ENCODE assay signal across 1 cellular context in the genomic region with DNA sequence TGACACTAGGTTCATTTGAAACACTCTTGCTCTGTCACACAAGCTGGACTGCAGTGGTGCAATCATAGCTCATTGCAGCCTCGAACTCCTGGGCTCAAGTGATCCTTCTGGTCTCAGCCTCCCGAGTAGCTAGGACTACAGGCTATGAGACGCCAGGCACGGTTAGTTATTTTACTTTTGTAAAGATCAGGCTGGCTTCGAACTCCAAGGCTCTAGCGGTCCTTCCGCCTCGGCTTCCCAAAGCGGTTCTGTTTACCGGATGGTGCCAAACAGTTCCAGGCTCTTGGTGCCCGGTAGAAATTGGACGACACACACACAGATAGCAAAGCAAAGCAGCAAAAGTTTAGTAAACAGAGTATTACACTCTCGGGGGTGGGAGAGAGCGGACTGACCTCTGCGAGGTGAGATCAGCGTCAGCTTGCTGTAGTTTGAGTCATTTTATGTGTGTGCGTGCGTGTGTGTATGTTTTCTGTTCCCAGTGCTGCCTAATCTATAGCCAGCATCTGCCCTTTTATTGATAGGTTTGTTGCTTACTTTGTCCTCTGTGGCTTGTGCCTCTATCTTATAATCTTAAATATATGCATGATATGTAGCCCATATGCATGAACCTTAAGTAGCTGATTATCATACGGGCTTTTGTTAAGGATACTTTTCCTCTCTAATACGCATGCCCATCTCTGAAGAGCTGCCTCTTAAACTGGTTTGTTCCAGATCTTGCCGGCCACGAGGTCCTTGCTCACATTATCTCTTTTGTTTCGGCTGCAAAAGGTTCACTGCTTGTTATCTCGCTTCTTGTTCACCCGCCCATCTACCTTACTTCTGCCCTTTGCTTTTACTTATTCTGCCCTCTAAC.
TF ChIP-seq lines count a peak whose summit lies in the region.

No MANE protein-coding gene starts in this region.

TF ChIP-seq in HCT116, 20 proteins besides CTCF, POLR2A, EP300 and RAD21 (continued from another document):
- TF ChIP-seq CEBPB (IDR thresholded peaks at IDR 0.05; ENCODE audit: low read depth) (no peak; the same call in 1 of the 2 replicates), YY1 (IDR thresholded peaks at IDR 0.05; ENCODE audit: extremely low read depth, insufficient replicate concordance, low read depth, low read length) (no peak), SRF (IDR thresholded peaks at IDR 0.05; ENCODE audit: low read depth) (no peak), TCF7L2 (IDR thresholded peaks at IDR 0.05; ENCODE audit: borderline replicate concordance, extremely low read depth, insufficient read depth, insufficient read length) (no peak), CBX3 (IDR thresholded peaks at IDR 0.05; ENCODE audit: low read depth) (no peak), EGR1 (IDR thresholded peaks at IDR 0.05; ENCODE audit: low read depth) (no peak), EZH2 (IDR thresholded peaks at IDR 0.05) (no peak), EZH2phosphoT487 (IDR thresholded peaks at IDR 0.05; ENCODE audit: borderline replicate concordance) (no peak)
- TF ChIP-seq, protein P1, sequence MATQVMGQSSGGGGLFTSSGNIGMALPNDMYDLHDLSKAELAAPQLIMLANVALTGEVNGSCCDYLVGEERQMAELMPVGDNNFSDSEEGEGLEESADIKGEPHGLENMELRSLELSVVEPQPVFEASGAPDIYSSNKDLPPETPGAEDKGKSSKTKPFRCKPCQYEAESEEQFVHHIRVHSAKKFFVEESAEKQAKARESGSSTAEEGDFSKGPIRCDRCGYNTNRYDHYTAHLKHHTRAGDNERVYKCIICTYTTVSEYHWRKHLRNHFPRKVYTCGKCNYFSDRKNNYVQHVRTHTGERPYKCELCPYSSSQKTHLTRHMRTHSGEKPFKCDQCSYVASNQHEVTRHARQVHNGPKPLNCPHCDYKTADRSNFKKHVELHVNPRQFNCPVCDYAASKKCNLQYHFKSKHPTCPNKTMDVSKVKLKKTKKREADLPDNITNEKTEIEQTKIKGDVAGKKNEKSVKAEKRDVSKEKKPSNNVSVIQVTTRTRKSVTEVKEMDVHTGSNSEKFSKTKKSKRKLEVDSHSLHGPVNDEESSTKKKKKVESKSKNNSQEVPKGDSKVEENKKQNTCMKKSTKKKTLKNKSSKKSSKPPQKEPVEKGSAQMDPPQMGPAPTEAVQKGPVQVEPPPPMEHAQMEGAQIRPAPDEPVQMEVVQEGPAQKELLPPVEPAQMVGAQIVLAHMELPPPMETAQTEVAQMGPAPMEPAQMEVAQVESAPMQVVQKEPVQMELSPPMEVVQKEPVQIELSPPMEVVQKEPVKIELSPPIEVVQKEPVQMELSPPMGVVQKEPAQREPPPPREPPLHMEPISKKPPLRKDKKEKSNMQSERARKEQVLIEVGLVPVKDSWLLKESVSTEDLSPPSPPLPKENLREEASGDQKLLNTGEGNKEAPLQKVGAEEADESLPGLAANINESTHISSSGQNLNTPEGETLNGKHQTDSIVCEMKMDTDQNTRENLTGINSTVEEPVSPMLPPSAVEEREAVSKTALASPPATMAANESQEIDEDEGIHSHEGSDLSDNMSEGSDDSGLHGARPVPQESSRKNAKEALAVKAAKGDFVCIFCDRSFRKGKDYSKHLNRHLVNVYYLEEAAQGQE (IDR thresholded peaks at IDR 0.05; ENCODE audit: low read depth): no peak
- TF ChIP-seq, protein P2, sequence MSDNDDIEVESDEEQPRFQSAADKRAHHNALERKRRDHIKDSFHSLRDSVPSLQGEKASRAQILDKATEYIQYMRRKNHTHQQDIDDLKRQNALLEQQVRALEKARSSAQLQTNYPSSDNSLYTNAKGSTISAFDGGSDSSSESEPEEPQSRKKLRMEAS (IDR thresholded peaks at IDR 0.05): peak; percentile 88
- TF ChIP-seq, protein P3, sequence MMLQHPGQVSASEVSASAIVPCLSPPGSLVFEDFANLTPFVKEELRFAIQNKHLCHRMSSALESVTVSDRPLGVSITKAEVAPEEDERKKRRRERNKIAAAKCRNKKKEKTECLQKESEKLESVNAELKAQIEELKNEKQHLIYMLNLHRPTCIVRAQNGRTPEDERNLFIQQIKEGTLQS (IDR thresholded peaks at IDR 0.05): no peak
TF ChIP-seq in HCT116: peak in this region for 5.
